Comparison of ENCODE assay signal across 9 cellular contexts in the genomic region with DNA sequence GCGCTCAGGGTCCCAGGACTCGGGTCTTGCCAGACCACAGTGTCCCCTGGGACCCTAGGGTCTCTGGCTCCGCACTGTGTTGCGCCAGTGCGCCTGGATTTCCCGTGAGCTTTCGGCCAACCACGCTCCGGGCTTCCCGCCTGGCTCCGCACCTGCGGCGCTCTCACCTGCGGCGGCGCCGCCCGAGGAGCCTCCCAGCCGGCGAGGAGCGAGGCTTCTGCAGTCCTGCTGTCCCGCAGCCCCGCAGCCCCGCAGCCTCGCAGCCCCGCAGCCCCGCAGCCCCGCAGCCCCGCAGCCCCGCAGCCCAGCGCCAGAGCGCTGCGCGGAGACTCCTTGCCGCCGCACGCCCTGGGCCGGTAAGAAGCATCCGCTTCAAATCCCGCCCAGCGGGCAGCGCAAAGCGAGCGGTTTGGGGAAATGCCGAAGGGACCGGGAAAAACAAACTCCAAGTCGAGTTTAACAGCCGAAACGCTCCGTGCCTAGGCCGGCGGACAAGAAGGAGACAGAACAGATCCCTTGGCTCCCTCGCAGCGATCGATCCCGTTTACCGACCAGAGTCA. TPM values are rescaled to one million over a fixed set of nuclear protein-coding genes. Genes with fewer than 3 reads are reported as not detected.
DNase-seq lines count a peak whose midpoint lies in the region; ATAC-seq and TF ChIP-seq lines count a peak whose summit lies in the region.
"Had no signal": no experiment of that assay in that cellular context is flagged by ENCODE, and none has a peak within 500 bp of the region (broad histone marks: within the 10 kb centered on the region; RNA-seq: fewer than 3 reads in every experiment).

No MANE protein-coding gene starts in this region.

- TF ChIP-seq CTCF in AG04449 (IDR thresholded peaks at IDR 0.05; ENCODE audit: insufficient read depth, low read length, missing control alignments) (no peak), mammary epithelial cell (conservative IDR thresholded peaks at IDR 0.05 in 1 of 2, IDR thresholded peaks at IDR 0.05 in 1 of 2; ENCODE audit: extremely low read depth in 1 of 2, insufficient read depth in 1 of 2, low read depth in 1 of 2, low read length in 2 of 2) (no peak), neural crest cell (conservative IDR thresholded peaks at IDR 0.05) (no peak)

- H3K4me2 ChIP-seq in mammary epithelial cell (ENCODE audit: insufficient read depth, low read depth, low read length): peak overlapping the region; percentile 96

- H3K27me3 Mint-ChIP-seq in neural crest cell (ENCODE audit: low read depth): peaks cover 99% of the 10 kb centered on the region

- 70% methylated on average over 3 of the region's 57 CpGs for WGBS in mammary epithelial cell (ENCODE audit: low coverage, missing lambda C conversion rate)

- peaks cover 37% of the 10 kb centered on the region for H3K27me3 ChIP-seq in mammary epithelial cell (ENCODE audit: insufficient read depth, low read length)

- H3K4me3 ChIP-seq in AG04449 (ENCODE audit: low read depth, low read length) (peak overlapping the region; percentile 59), mammary epithelial cell (replicated peaks in 1 of 3; ENCODE audit: insufficient read depth in 1 of 3, low read depth in 2 of 3, low read length in 3 of 3) (peak overlapping the region in 1 of 3 experiments; percentile 50)

- BruUV-seq in mammary epithelial cell (replicated peaks; lab: Mats Ljungman, UMichigan): no TSS peak

- no peaks in the 10 kb centered on the region for H3K36me3 ChIP-seq in mammary epithelial cell (ENCODE audit: insufficient read depth, low read length)

- CTCF ChIA-PET in AG04449 (lab: Yijun Ruan, JAX): interaction anchor here (4.6 kb wide), 1 partner anchor 23 kb away, joined by 17 read pairs; no protein-coding TSS in a partner anchor
- CTCF ChIA-PET in mammary epithelial cell (lab: Charles Lee; ENCODE audit: low non-redundant PET): no interaction called here

- H3K9me3 ChIP-seq in mammary epithelial cell (replicated peaks; ENCODE audit: insufficient read depth, low read length): peaks cover 3% of the 10 kb centered on the region

- no peak overlapping the region for H3K27ac ChIP-seq in mammary epithelial cell (ENCODE audit: insufficient read depth, low read depth, low read length)

- peak overlapping the region; percentile 67 for H3K4me3 Mint-ChIP-seq in neural crest cell

- no peaks in the 10 kb centered on the region for H3K79me2 ChIP-seq in mammary epithelial cell (ENCODE audit: insufficient read depth, low read length)

- H2AFZ ChIP-seq in mammary epithelial cell (ENCODE audit: low read depth, low read length): peak overlapping the region; percentile 72

- intact Hi-C loops in mammary epithelial cell (cut with micrococcal nuclease): no loop called here

- H3K4me1 Mint-ChIP-seq in neural crest cell: peaks cover 17% of the 10 kb centered on the region

- H3K9ac ChIP-seq in mammary epithelial cell (ENCODE audit: insufficient read depth, low read length): no peak overlapping the region

- no peak overlapping the region for H3K27ac Mint-ChIP-seq in neural crest cell (ENCODE audit: unreplicated experiment)

- POLR2A ChIA-PET in AG04449 (lab: Yijun Ruan, JAX): no interaction called here

- H3K4me1 ChIP-seq in mammary epithelial cell (ENCODE audit: insufficient read depth, low read length): peaks cover 18% of the 10 kb centered on the region

- H4K20me1 ChIP-seq in mammary epithelial cell (ENCODE audit: insufficient read depth, low read length): no peaks in the 10 kb centered on the region

- dilution Hi-C loops in mammary epithelial cell (cut with HindIII; ENCODE audit: low sequenced_read_pairs): no loop called here

- DNase-seq in AG04449 (ENCODE audit: low read depth, low spot score) (no peak), EL (peak; percentile 46), mammary epithelial cell (no peak), neural crest cell (ENCODE audit: low read depth, low spot score) (no peak), HCEC 1CT (no peak), NCI-H524 treated with DMSO at 0.1 percent for 48 hours (lab: John Stamatoyannopoulos, UW) (no peak)
- no peak for DNase-seq in stimulated activated CD8-positive, alpha-beta memory T cell treated with anti-CD3 and anti-CD28 coated beads, Interleukin-4, amount 100 ng/mL, for 48 hours

- H3K36me3 Mint-ChIP-seq in neural crest cell (ENCODE audit: low read depth): peaks cover 3% of the 10 kb centered on the region

- no peaks in the 10 kb centered on the region for H3K9me3 Mint-ChIP-seq in neural crest cell

- ATAC-seq in HG03159 (IDR thresholded peaks at IDR 0.05; ENCODE audit: unreplicated experiment): no peak

- in situ Hi-C loops in mammary epithelial cell (cut with MboI; ENCODE audit: low sequenced_read_pairs in 2 of 2): no loop called here

RNA-seq across cellular contexts. Expression of a gene that starts 0.9 kb away (rescaled TPM):
- total RNA-seq in mammary epithelial cell (under 1 TPM in 1 of 2 donors, not detected in 1; under 0.01 TPM), neural crest cell (0.05 TPM in 2 replicates)
- polyA plus RNA-seq in mammary epithelial cell: not detected
- not detected for polyA minus RNA-seq in mammary epithelial cell
- total RNA-seq: lung microvascular endothelial cell had no signal
